1 cellular context compared by ENCODE assay signal in the genomic region with DNA sequence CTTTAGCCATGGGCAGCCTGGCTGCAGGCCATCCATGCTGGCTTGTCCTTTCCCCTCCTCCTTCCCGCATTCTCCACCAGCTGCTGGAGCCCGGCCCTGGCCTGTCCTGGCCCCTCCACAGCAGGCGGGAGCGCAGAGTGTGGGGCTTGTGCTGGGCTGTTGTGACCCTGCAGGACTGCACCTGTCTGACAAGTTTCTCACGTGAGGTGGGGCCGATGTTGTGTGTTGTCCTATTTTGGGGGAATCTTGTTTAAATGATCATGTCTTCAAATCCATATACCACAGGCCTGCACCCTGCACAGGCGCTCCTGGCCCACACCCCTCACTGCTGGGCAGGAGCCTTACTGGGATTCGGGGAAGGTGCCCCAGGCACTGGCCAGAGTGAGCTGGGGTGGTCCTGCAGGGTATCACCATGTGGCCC.
TF ChIP-seq lines count a peak whose summit lies in the region.

No MANE protein-coding gene starts in this region.

TF ChIP-seq in IMR-90, 13 proteins besides CTCF, POLR2A, EP300 and RAD21:
- no peak for TF ChIP-seq CEBPB (IDR thresholded peaks at IDR 0.05; ENCODE audit: low read depth, low read length)
- no peak for TF ChIP-seq BHLHE40 (IDR thresholded peaks at IDR 0.05; ENCODE audit: low read depth, low read length)
- no peak for TF ChIP-seq CHD1 (IDR thresholded peaks at IDR 0.05; ENCODE audit: low read depth, low read length)
- TF ChIP-seq MAZ (IDR thresholded peaks at IDR 0.05; ENCODE audit: borderline replicate concordance, low read depth, low read length) = no peak
- TF ChIP-seq SMC3 (IDR thresholded peaks at IDR 0.05; ENCODE audit: low read depth, low read length) = no peak
- no peak for TF ChIP-seq RFX5 (IDR thresholded peaks at IDR 0.05; ENCODE audit: low read depth, low read length)
TF ChIP-seq in IMR-90: peak in this region for 0.
